Comparison of ENCODE assay signal across 7 cellular contexts in the genomic region with DNA sequence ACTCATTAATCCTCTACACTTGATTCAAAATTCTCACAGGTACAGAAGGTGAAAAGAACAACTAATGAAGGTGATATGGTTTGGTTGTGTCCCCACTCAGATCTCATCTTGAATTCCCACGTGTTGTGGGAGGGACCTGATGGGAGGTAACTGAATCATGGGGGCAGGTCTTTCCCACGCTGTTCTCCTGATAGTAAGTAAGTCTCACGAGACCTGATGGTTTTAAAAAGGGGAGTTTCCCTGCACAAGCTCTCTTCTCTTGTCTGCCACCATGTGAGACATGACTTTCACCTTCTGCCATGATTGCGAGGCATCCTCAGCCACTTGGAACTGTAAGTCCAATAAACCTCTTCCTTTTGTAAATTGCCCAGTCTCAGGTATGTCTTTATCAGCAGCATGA. TPM values are rescaled to one million over a fixed set of nuclear protein-coding genes. Genes with fewer than 3 reads are reported as not detected.
DNase-seq lines count a peak whose midpoint lies in the region; ATAC-seq and TF ChIP-seq lines count a peak whose summit lies in the region.
"Not testable (repeated sequence)": the region's sequence is repeated elsewhere in the genome, so short reads cannot be mapped to it uniquely, and the experiment has no call there.

No MANE protein-coding gene starts in this region.

- H3K4me3 ChIP-seq in ascending aorta (peak overlapping the region in 1 of 2 donors; percentile 81), left ventricle myocardium inferior (peak overlapping the region; percentile 80), psoas muscle (peak overlapping the region; percentile 64)
- H3K4me3 ChIP-seq in esophagus muscularis mucosa, suprapubic skin: not testable (repeated sequence)

- not testable (repeated sequence) for TF ChIP-seq EP300 in esophagus muscularis mucosa (IDR thresholded peaks at IDR 0.05); suprapubic skin (IDR thresholded peaks at IDR 0.05)

- H3K27ac ChIP-seq in ascending aorta = peak overlapping the region; percentile 99
- H3K27ac ChIP-seq in esophagus muscularis mucosa (replicated peaks in 1 of 4) = peak overlapping the region; percentile 15 to 99 (median 98)
- H3K27ac ChIP-seq in left ventricle myocardium inferior (replicated peaks) = peak overlapping the region; percentile 100
- peak overlapping the region; percentile 92 for H3K27ac ChIP-seq in psoas muscle
- peak overlapping the region; percentile 97 for H3K27ac ChIP-seq in suprapubic skin

- CTCF ChIA-PET in activated CD4-positive, alpha-beta T cell treated with anti-CD3 and anti-CD28 coated beads for 36 hours (lab: Charles Lee) = not testable (repeated sequence)

- peaks cover 69% of the 10 kb centered on the region for H3K36me3 Mint-ChIP-seq in HFFc6 (ENCODE audit: low read depth)
- H3K36me3 Mint-ChIP-seq in activated CD4-positive, alpha-beta T cell treated with anti-CD3 and anti-CD28 coated beads for 36 hours (ENCODE audit: low read depth) = peaks cover 59% of the 10 kb centered on the region

- H3K27me3 ChIP-seq in ascending aorta; esophagus muscularis mucosa; left ventricle myocardium inferior (ENCODE audit: low read depth); psoas muscle (ENCODE audit: insufficient read depth in 3 of 3, low read length in 2 of 3); suprapubic skin: not testable (repeated sequence)

- not testable (repeated sequence) for ATAC-seq in activated CD4-positive, alpha-beta T cell treated with anti-CD3 and anti-CD28 coated beads for 36 hours; psoas muscle

- TF ChIP-seq POLR2A in esophagus muscularis mucosa (IDR thresholded peaks at IDR 0.05; ENCODE audit: low read depth); suprapubic skin (IDR thresholded peaks at IDR 0.05): not testable (repeated sequence)

- not testable (repeated sequence) for H3K9me3 ChIP-seq in ascending aorta, esophagus muscularis mucosa, suprapubic skin
- H3K9me3 ChIP-seq in left ventricle myocardium inferior (replicated peaks) (peaks cover 12% of the 10 kb centered on the region), psoas muscle (peaks cover 10% of the 10 kb centered on the region)

- peak overlapping the region; percentile 99 for H3K27ac Mint-ChIP-seq in HFFc6
- H3K27ac Mint-ChIP-seq in activated CD4-positive, alpha-beta T cell treated with anti-CD3 and anti-CD28 coated beads for 36 hours = peak overlapping the region; percentile 52

- peak overlapping the region; percentile 93 for H3K4me3 Mint-ChIP-seq in HFFc6
- peak overlapping the region; percentile 83 for H3K4me3 Mint-ChIP-seq in activated CD4-positive, alpha-beta T cell treated with anti-CD3 and anti-CD28 coated beads for 36 hours

- TF ChIP-seq CTCF in HFFc6 (IDR thresholded peaks at IDR 0.05); ascending aorta (IDR thresholded peaks at IDR 0.05); esophagus muscularis mucosa (IDR thresholded peaks at IDR 0.05); left ventricle myocardium inferior (IDR thresholded peaks at IDR 0.05; ENCODE audit: borderline replicate concordance); psoas muscle (IDR thresholded peaks at IDR 0.05); suprapubic skin (IDR thresholded peaks at IDR 0.05): not testable (repeated sequence)

- not testable (repeated sequence) for DNase-seq in HFFc6; activated CD4-positive, alpha-beta T cell treated with anti-CD3 and anti-CD28 coated beads for 36 hours; ascending aorta (ENCODE audit: low spot score in 2 of 2); esophagus muscularis mucosa (ENCODE audit: extremely low spot score); left ventricle myocardium inferior; psoas muscle; suprapubic skin (ENCODE audit: low spot score in 2 of 2)

- H3K27me3 Mint-ChIP-seq in HFFc6 (ENCODE audit: insufficient read depth); activated CD4-positive, alpha-beta T cell treated with anti-CD3 and anti-CD28 coated beads for 36 hours: not testable (repeated sequence)

- POLR2A ChIA-PET in activated CD4-positive, alpha-beta T cell treated with anti-CD3 and anti-CD28 coated beads for 36 hours (lab: Charles Lee) = not testable (repeated sequence)

- H3K4me1 Mint-ChIP-seq in HFFc6 (ENCODE audit: low read depth) = peaks cover 61% of the 10 kb centered on the region
- H3K4me1 Mint-ChIP-seq in activated CD4-positive, alpha-beta T cell treated with anti-CD3 and anti-CD28 coated beads for 36 hours = peaks cover 38% of the 10 kb centered on the region

- H3K9me3 Mint-ChIP-seq in HFFc6 = peaks cover 17% of the 10 kb centered on the region
- peaks cover 10% of the 10 kb centered on the region for H3K9me3 Mint-ChIP-seq in activated CD4-positive, alpha-beta T cell treated with anti-CD3 and anti-CD28 coated beads for 36 hours (ENCODE audit: low read depth)

- H3K4me1 ChIP-seq in ascending aorta = peaks cover 3 to 30% of the 10 kb centered on the region in 2 donors
- peaks cover 37 to 49% (median 44%) of the 10 kb centered on the region in 4 donors for H3K4me1 ChIP-seq in esophagus muscularis mucosa
- peaks cover 83% of the 10 kb centered on the region for H3K4me1 ChIP-seq in left ventricle myocardium inferior
- peaks cover 66% of the 10 kb centered on the region for H3K4me1 ChIP-seq in psoas muscle
- H3K4me1 ChIP-seq in suprapubic skin = peaks cover 41% of the 10 kb centered on the region

- 88% methylated on average over 4 of the region's 4 CpGs for WGBS in esophagus muscularis mucosa
- WGBS in psoas muscle, 3 donors = 80 to 95% (median 85%) methylated on average over 4 of the region's 4 CpGs
- WGBS in suprapubic skin = 97% methylated on average over 4 of the region's 4 CpGs

- intact Hi-C loops in activated CD4-positive, alpha-beta T cell treated with anti-CD3 and anti-CD28 coated beads for 36 hours (cut with DNase I, micrococcal nuclease); esophagus muscularis mucosa (cut with DNase I); left ventricle myocardium inferior (cut with micrococcal nuclease); psoas muscle (cut with DNase I): not testable (repeated sequence)
- intact Hi-C loops in ascending aorta (cut with DNase I) = loop anchor here (5.0 kb wide), 1 partner anchor 266 kb away; no protein-coding TSS in a partner anchor

- H3K36me3 ChIP-seq in ascending aorta, suprapubic skin: not testable (repeated sequence)
- H3K36me3 ChIP-seq in esophagus muscularis mucosa = peaks cover 0 to 12% (median 0%) of the 10 kb centered on the region in 4 donors
- H3K36me3 ChIP-seq in left ventricle myocardium inferior = peaks cover 35% of the 10 kb centered on the region
- H3K36me3 ChIP-seq in psoas muscle (ENCODE audit: insufficient read depth in 1 of 2, low read depth in 1 of 2) = peaks cover 9 to 44% of the 10 kb centered on the region in 2 donors

RNA-seq across cellular contexts. Expression of gene GBE1, which starts 2.7 kb away (rescaled TPM):
- total RNA-seq in HFFc6 (2021; fragmentation: NEBNext Ultra II Directional; extraction: Animal tissue kit (Norgen Biotek cat#: 25700)) = 10 to 100 TPM; 78.3 to 93.4 (median 87.8) TPM
- total RNA-seq in activated CD4-positive, alpha-beta T cell treated with anti-CD3 and anti-CD28 coated beads for 36 hours = 10 to 100 TPM; 40.1 to 59.5 TPM
- total RNA-seq in ascending aorta (20.8 TPM), esophagus muscularis mucosa (10 to 100 TPM; 22.2 to 27.8 (median 25.3) TPM), left ventricle myocardium inferior (73.1 TPM), psoas muscle (100 to 1,000 TPM in 3 of 4 donors, 10 to 100 TPM in 1; 99.7 to 261 (median 185) TPM), suprapubic skin (10 to 100 TPM; 15.8 to 28.6 (median 20.5) TPM)
- 100 to 1,000 TPM; 112 to 290 (median 198) TPM for polyA plus RNA-seq in psoas muscle
